Comparison of ENCODE assay signal across 8 cellular contexts in the genomic region with DNA sequence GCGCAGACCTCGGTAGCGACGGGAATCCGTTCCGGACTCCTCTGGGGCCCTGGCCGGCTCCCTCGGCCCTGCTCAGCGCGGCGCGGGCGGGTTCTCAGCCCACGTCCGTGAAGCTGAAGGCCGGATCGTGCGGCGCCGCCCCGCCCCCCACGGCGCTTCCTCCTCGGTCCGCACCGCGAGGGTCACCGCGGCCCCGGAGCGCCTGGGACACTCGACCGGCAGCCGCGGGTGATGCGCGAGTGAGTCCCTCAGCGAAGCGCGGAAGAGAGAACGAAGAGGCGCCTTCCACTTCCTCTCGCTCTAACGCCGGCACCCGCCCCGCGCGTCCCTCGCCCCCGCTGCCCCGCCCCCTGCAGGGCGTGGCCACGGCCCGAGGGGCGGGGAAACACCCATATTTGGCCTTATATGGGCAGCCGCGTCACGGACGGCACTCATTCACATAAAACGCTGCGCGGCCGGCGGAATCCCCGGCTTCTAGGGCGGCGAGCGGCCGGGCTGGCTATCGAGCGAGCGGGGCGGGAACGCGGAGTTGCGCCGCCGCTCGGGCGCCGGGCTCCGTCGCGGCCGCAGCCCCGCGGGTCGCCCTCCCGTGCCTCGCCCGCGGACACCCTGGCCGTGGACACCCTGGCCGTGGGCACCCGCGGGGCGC. TPM values are rescaled to one million over a fixed set of nuclear protein-coding genes. Genes with fewer than 3 reads are reported as not detected.
DNase-seq lines count a peak whose midpoint lies in the region; ATAC-seq and TF ChIP-seq lines count a peak whose summit lies in the region.

TSS of gene DUSP5 (plus strand) at position 470 of the 649 bp plus-strand sequence. CDS start 215 bp downstream, outside the sequence.

- H3K27ac Mint-ChIP-seq in H9, result peak within 1 kb of the TSS in 1 of 3 experiments; percentile 42; a peak in 2 of 7 replicates

- no peaks in the 10 kb centered on the region for H3K9me2 ChIP-seq in MM.1S (replicated peaks; ENCODE audit: insufficient read depth, low read length)

- no peak within 1 kb of the TSS for H3T11ph ChIP-seq in H9 (ENCODE audit: low read length)

- H3K4me1 Mint-ChIP-seq in H9, result peaks cover 59 to 63% of the 10 kb centered on the region in 2 experiments

- no peak within 1 kb of the TSS for H4K5ac ChIP-seq in H9 (ENCODE audit: insufficient read length, low read depth, low read length)

- H2BK12ac ChIP-seq in H9 (ENCODE audit: insufficient read length, low read depth, low read length), result no peak within 1 kb of the TSS

- H2BK20ac ChIP-seq in H9 (ENCODE audit: low read depth, low read length, poor library complexity, severe bottlenecking), result no peak within 1 kb of the TSS

- no peak within 1 kb of the TSS for H3K4ac ChIP-seq in H9 (ENCODE audit: low read depth, low read length)

- WGBS in H9 (ENCODE audit: extremely low coverage, insufficient read length, low lambda C conversion rate), result no CpG with 5 or more reads among the region's 98 CpGs
- WGBS in suprapubic skin, result 0% methylated on average over 8 of the region's 98 CpGs

- peaks cover 0 to 2% of the 10 kb centered on the region in 2 experiments; a peak in 3 of 5 replicates for H3K9me3 Mint-ChIP-seq in H9

- peaks cover 16% of the 10 kb centered on the region; the same call in 1 of the 2 replicates for H3K79me2 ChIP-seq in H9 (ENCODE audit: insufficient read depth, low read length)
- H3K79me2 ChIP-seq in MM.1S (ENCODE audit: low read length), result peaks cover 73% of the 10 kb centered on the region

- H3K27me3 ChIP-seq in H9 (ENCODE audit: insufficient read depth, low read length), result no peaks in the 10 kb centered on the region; the same call in 1 of the 2 replicates
- no peaks in the 10 kb centered on the region for H3K27me3 ChIP-seq in MM.1S (replicated peaks; ENCODE audit: insufficient read depth, low read length)
- H3K27me3 ChIP-seq in suprapubic skin, result no peaks in the 10 kb centered on the region

- peak; percentile 48 for ATAC-seq in SK-N-SH treated with all-trans-retinoic acid at 6 μM for 48 hours

- H3K4me2 ChIP-seq in H9 (ENCODE audit: insufficient read depth, insufficient read length, low read length), result peak within 1 kb of the TSS; percentile 69
- H3K4me2 ChIP-seq in MM.1S (ENCODE audit: low read depth, low read length), result peak within 1 kb of the TSS; percentile 96

- H3K9me3 ChIP-seq in H9 (ENCODE audit: control insufficient read depth, low read depth, low read length) (no peaks in the 10 kb centered on the region), MM.1S (replicated peaks; ENCODE audit: insufficient read depth, low read length) (no peaks in the 10 kb centered on the region), suprapubic skin (no peaks in the 10 kb centered on the region)

- no peak within 1 kb of the TSS for H3K56ac ChIP-seq in H9 (ENCODE audit: insufficient read length, low read depth, low read length)

- H4K91ac ChIP-seq in H9 (ENCODE audit: insufficient read length, low read depth, low read length), result no peak within 1 kb of the TSS

- no peak within 1 kb of the TSS for H4K8ac ChIP-seq in H9 (replicated peaks; ENCODE audit: insufficient read length, low read depth, low read length)

- H3K4me1 ChIP-seq in H9 (ENCODE audit: insufficient read depth, low read length), result peaks cover 12% of the 10 kb centered on the region
- H3K4me1 ChIP-seq in MM.1S (ENCODE audit: low read length), result peaks cover 24% of the 10 kb centered on the region
- peaks cover 63% of the 10 kb centered on the region for H3K4me1 ChIP-seq in suprapubic skin

- H3K36me3 ChIP-seq in MM.1S (replicated peaks; ENCODE audit: insufficient read depth, low read length) (peaks cover 7% of the 10 kb centered on the region; the same call in 1 of the 2 replicates), suprapubic skin (no peaks in the 10 kb centered on the region)

- DNase-seq in GM04503 (ENCODE audit: low read depth) (peak; percentile 65), H9 (peak; percentile 90), MM.1S (peak; percentile 96), germinal center (ENCODE audit: low spot score) (peak; percentile 96), occipital lobe (lab: John Stamatoyannopoulos, UW) (peak; percentile 89), suprapubic skin (ENCODE audit: low spot score in 2 of 2) (peak; percentile 95 to 98)
- DNase-seq in activated naive CD4-positive, alpha-beta T cell treated with anti-CD3 and anti-CD28 coated beads, Interleukin-2, amount 50 U/mL, for 16 hours, result peak; percentile 93

- H3K27ac ChIP-seq in H9 (ENCODE audit: insufficient read length, low read depth, low read length), result no peak within 1 kb of the TSS
- peak within 1 kb of the TSS; percentile 93 for H3K27ac ChIP-seq in MM.1S (ENCODE audit: low read length)
- H3K27ac ChIP-seq in suprapubic skin, result peak within 1 kb of the TSS; percentile 91

- H3K9ac ChIP-seq in H9 (ENCODE audit: extremely low read depth, insufficient read length, low read length) (peak within 1 kb of the TSS; percentile 25), MM.1S (ENCODE audit: low read length) (peak within 1 kb of the TSS; percentile 97)

- no peak within 1 kb of the TSS for H2BK15ac ChIP-seq in H9 (ENCODE audit: low read depth, low read length)

- no peak within 1 kb of the TSS for H2AK5ac ChIP-seq in H9 (ENCODE audit: insufficient read length, low read length)

- peak within 1 kb of the TSS; percentile 89 for H3K14ac ChIP-seq in H9 (ENCODE audit: insufficient read depth, low read length)

- H3K23ac ChIP-seq in H9 (ENCODE audit: insufficient read length, low read depth, low read length), result no peak within 1 kb of the TSS

- TF ChIP-seq EP300 in suprapubic skin (IDR thresholded peaks at IDR 0.05), result no peak

- no peak within 1 kb of the TSS for H2BK120ac ChIP-seq in H9 (ENCODE audit: low read depth, low read length, poor library complexity, severe bottlenecking)

- peak within 1 kb of the TSS; percentile 80 to 95 for H3K4me3 Mint-ChIP-seq in H9

- H4K20me1 ChIP-seq in H9 (ENCODE audit: control insufficient read depth, insufficient read depth, insufficient read length) (peaks cover 4% of the 10 kb centered on the region), MM.1S (ENCODE audit: insufficient read depth, low read length) (peaks cover 17% of the 10 kb centered on the region)

- H2AFZ ChIP-seq in H9 (ENCODE audit: low read length) (no peak within 1 kb of the TSS), MM.1S (ENCODE audit: low read length) (no peak within 1 kb of the TSS)

- H3K23me2 ChIP-seq in H9 (ENCODE audit: insufficient read length, low read depth, low read length, poor library complexity, severe bottlenecking), result peaks cover 25% of the 10 kb centered on the region

- peaks cover 0 to 6% (median 5%) of the 10 kb centered on the region in 3 experiments; a peak in 3 of 7 replicates for H3K36me3 Mint-ChIP-seq in H9 (ENCODE audit: insufficient read depth in 1 of 3, low read depth in 3 of 3)

- H3K27me3 Mint-ChIP-seq in H9 (ENCODE audit: low read depth), result peaks cover 38% of the 10 kb centered on the region

- peaks cover 43% of the 10 kb centered on the region for H3F3A ChIP-seq in MM.1S (ENCODE audit: insufficient read depth, low read length)

- TF ChIP-seq CTCF in H9 (conservative IDR thresholded peaks at IDR 0.05), result no peak
- no peak for TF ChIP-seq CTCF in MM.1S (IDR thresholded peaks at IDR 0.05; ENCODE audit: low read length)
- no peak for TF ChIP-seq CTCF in suprapubic skin (IDR thresholded peaks at IDR 0.05)

- H3K4me3 ChIP-seq in MM.1S (ENCODE audit: low read length) (peak within 1 kb of the TSS; percentile 90), suprapubic skin (peak within 1 kb of the TSS; percentile 75)

- no peaks in the 10 kb centered on the region for H3K79me1 ChIP-seq in H9 (ENCODE audit: insufficient read depth, low read depth, low read length, poor library complexity, severe bottlenecking)

- peak within 1 kb of the TSS; percentile 87 for H3K18ac ChIP-seq in H9 (ENCODE audit: insufficient read length, low read depth, low read length)

- H2BK5ac ChIP-seq in H9 (ENCODE audit: insufficient read length, low read length), result no peak within 1 kb of the TSS

- peak in 1 of 2 donors; percentile 96 for TF ChIP-seq POLR2A in suprapubic skin (IDR thresholded peaks at IDR 0.05)

TF ChIP-seq in SK-N-SH treated with all-trans-retinoic acid at 6 μM for 48 hours, 23 proteins besides CTCF, POLR2A, EP300 and RAD21:
- TF ChIP-seq TOX (CRISPR knock-in tag; IDR thresholded peaks at IDR 0.05; ENCODE audit: borderline replicate concordance) (no peak), ZFP3 (CRISPR knock-in tag; IDR thresholded peaks at IDR 0.05) (no peak), ISL1 (CRISPR knock-in tag; IDR thresholded peaks at IDR 0.05) (no peak), OSR1 (CRISPR knock-in tag; IDR thresholded peaks at IDR 0.05) (no peak), PPARA (CRISPR knock-in tag; IDR thresholded peaks at IDR 0.05; ENCODE audit: borderline replicate concordance) (no peak), ZNF70 (CRISPR knock-in tag; IDR thresholded peaks at IDR 0.05) (no peak), ARNTL (CRISPR knock-in tag; IDR thresholded peaks at IDR 0.05; ENCODE audit: borderline replicate concordance, low read depth) (no peak), POU6F1 (CRISPR knock-in tag; IDR thresholded peaks at IDR 0.05; ENCODE audit: borderline replicate concordance, low read depth) (no peak), ZFP30 (CRISPR knock-in tag; IDR thresholded peaks at IDR 0.05) (no peak), ZC3H10 (CRISPR knock-in tag; IDR thresholded peaks at IDR 0.05) (no peak)

RNA-seq across cellular contexts. Expression of gene DUSP5, which starts in this region (rescaled TPM):
- total RNA-seq in H9 (2021) (29.3 and 29.4 TPM in 2 replicates), occipital lobe (4.7 TPM), suprapubic skin (10 to 100 TPM in 3 of 4 donors, 1 to 10 TPM in 1; 9.3 to 60.8 (median 31.0) TPM)
